11 cellular contexts compared by ENCODE assay signal in genomic region chr9:131103024-131103423, GRCh38. TPM values are rescaled to one million over a fixed set of nuclear protein-coding genes. Genes with fewer than 3 reads are reported as not detected.
"Had no signal": no experiment of that assay in that cellular context is flagged by ENCODE, and none has a peak within 500 bp of the region (broad histone marks: within the 10 kb centered on the region; RNA-seq: fewer than 3 reads in every experiment).

No MANE protein-coding gene starts in this region.

- DNase-seq: activated B cell treated with CpG ODN at 0.5 μM for 24 hours; activated CD4-positive, alpha-beta T cell treated with anti-CD3 and anti-CD28 coated beads, Interleukin-2, amount 50 U/mL, for 1 hour; activated naive CD4-positive, alpha-beta T cell treated with anti-CD3 and anti-CD28 coated beads, Interleukin-2, amount 50 U/mL, for 16 hours; activated T-cell treated with anti-CD3 and anti-CD28 coated beads for 4 hours; foreskin keratinocyte; nephron progenitor cell; stimulated activated CD4-positive, alpha-beta T cell treated with anti-CD3 and anti-CD28 coated beads, Interleukin-15, amount 100 ng/mL, for 24 hours; stimulated activated CD4-positive, alpha-beta T cell treated with anti-CD3 and anti-CD28 coated beads, Interleukin-4, amount 100 ng/mL, for 24 hours had no signal

- H3K4me3 ChIP-seq: adrenal gland, thoracic aorta had no signal

- ATAC-seq: activated T-helper 17 cell treated with anti-CD3 and anti-CD28 coated beads, Interleukin-2, amount 50 U/mL, for 72 hours; foreskin keratinocyte had no signal

- H3K27me3 ChIP-seq: adrenal gland, foreskin keratinocyte had no signal

- H3K9me3 ChIP-seq: adrenal gland, thoracic aorta had no signal

- H3K4me1 ChIP-seq: foreskin keratinocyte had no signal

- H3K36me3 ChIP-seq: adrenal gland, thoracic aorta had no signal

- H3K27ac ChIP-seq: foreskin keratinocyte, thoracic aorta had no signal

RNA-seq across cellular contexts. Expression of gene AIF1L, which starts 6.7 kb away (rescaled TPM):
- total RNA-seq: activated B cell treated with CpG ODN at 0.5 μM for 24 hours had no signal
